In the genomic region with DNA sequence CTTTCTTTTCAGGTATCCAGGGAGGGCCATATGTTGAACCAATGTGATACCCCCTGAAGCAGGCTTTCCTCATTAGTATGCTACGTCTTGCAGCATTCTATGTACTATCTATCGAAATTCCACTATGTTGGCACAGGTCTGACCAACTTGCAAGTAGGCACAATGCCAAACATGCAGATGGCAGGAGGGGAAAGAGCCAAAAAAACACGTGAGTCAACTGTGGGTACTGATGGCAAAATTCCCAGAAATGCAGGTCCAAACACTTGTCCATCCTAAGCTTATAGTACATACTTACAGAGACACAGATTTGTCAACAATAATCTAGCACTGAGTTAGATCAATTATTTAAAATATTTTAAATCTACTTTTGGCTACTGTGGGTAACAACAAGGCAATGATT, we compare ENCODE assay signal across 14 cellular contexts.
DNase-seq lines count a peak whose midpoint lies in the region; ATAC-seq and TF ChIP-seq lines count a peak whose summit lies in the region.
"Had no signal": no experiment of that assay in that cellular context is flagged by ENCODE, and none has a peak within 500 bp of the region (broad histone marks: within the 10 kb centered on the region; RNA-seq: fewer than 3 reads in every experiment).

No MANE protein-coding gene starts in this region.

- H3K27me3 Mint-ChIP-seq in H9 (ENCODE audit: low read depth): no peaks in the 10 kb centered on the region

- H2BK120ac ChIP-seq in H9 (ENCODE audit: low read depth, low read length, poor library complexity, severe bottlenecking): no peak overlapping the region

- H3K9me3 Mint-ChIP-seq in H9: peaks cover 3 to 20% of the 10 kb centered on the region in 2 experiments; a peak in 3 of 5 replicates

- no peak overlapping the region for H3K4me2 ChIP-seq in H9 (ENCODE audit: insufficient read depth, insufficient read length, low read length)

- H3K23ac ChIP-seq in H9 (ENCODE audit: insufficient read length, low read depth, low read length): no peak overlapping the region

- DNase-seq in DMS53 (lab: John Stamatoyannopoulos, UW) (peak; percentile 16), DMS53 treated with DMSO at 0.1 percent for 48 hours (lab: John Stamatoyannopoulos, UW; ENCODE audit: unreplicated experiment) (no peak), NCI-H446 treated with DMSO at 0.1 percent for 48 hours (lab: John Stamatoyannopoulos, UW) (peak; percentile 99), cerebellar cortex (ENCODE audit: low spot score) (peak; percentile 89), skeletal muscle cell (ENCODE audit: low read depth) (peak; percentile 58), H9 (no peak), pons (ENCODE audit: low spot score) (no peak)
- DNase-seq: NCI-H1930, thyroid gland had no signal

- no peak overlapping the region for H3T11ph ChIP-seq in H9 (ENCODE audit: low read length)

- H3K4me1 ChIP-seq in H9 (ENCODE audit: insufficient read depth, low read length): no peaks in the 10 kb centered on the region; the same call in 1 of the 2 replicates
- H3K4me1 ChIP-seq: HAP-1, thyroid gland had no signal

- no peaks in the 10 kb centered on the region for H4K20me1 ChIP-seq in H9 (ENCODE audit: control insufficient read depth, insufficient read depth, insufficient read length)

- no peaks in the 10 kb centered on the region for H3K27me3 ChIP-seq in H9 (ENCODE audit: insufficient read depth, low read length)
- H3K27me3 ChIP-seq: thyroid gland had no signal

- H2BK12ac ChIP-seq in H9 (ENCODE audit: insufficient read length, low read depth, low read length): no peak overlapping the region

- H2BK15ac ChIP-seq in H9 (ENCODE audit: low read depth, low read length): no peak overlapping the region

- H3K79me1 ChIP-seq in H9 (ENCODE audit: insufficient read depth, low read depth, low read length, poor library complexity, severe bottlenecking): no peaks in the 10 kb centered on the region

- WGBS in H9 (ENCODE audit: extremely low coverage, insufficient read length, low lambda C conversion rate): no CpG with 5 or more reads among the region's 3 CpGs

- no peak overlapping the region for H3K27ac ChIP-seq in H9 (ENCODE audit: insufficient read length, low read depth, low read length)
- H3K27ac ChIP-seq: 22Rv1, thyroid gland had no signal

- H3K14ac ChIP-seq in H9 (ENCODE audit: insufficient read depth, low read length): no peak overlapping the region

- H3K27ac Mint-ChIP-seq in H9: no peak overlapping the region
- H3K27ac Mint-ChIP-seq: nephron; T-helper 1 cell treated with Interleukin-12 subunit alpha and Interleukin-12 subunit beta and Interleukin-4 antibody, amounts not matched to agents 30 μg/mL and 1 μg/mL, for 36 hours had no signal

- H3K9me3 ChIP-seq in H9 (ENCODE audit: control insufficient read depth, low read depth, low read length): no peaks in the 10 kb centered on the region
- H3K9me3 ChIP-seq: HAP-1, thyroid gland had no signal

- no peak for TF ChIP-seq CTCF in H9 (conservative IDR thresholded peaks at IDR 0.05)

- no peak overlapping the region for H4K8ac ChIP-seq in H9 (replicated peaks; ENCODE audit: insufficient read length, low read depth, low read length)

- no peak overlapping the region for H3K4me3 Mint-ChIP-seq in H9
- H3K4me3 Mint-ChIP-seq: nephron; T-helper 1 cell treated with Interleukin-12 subunit alpha and Interleukin-12 subunit beta and Interleukin-4 antibody, amounts not matched to agents 30 μg/mL and 1 μg/mL, for 36 hours had no signal

- ATAC-seq in GM19455 (IDR thresholded peaks at IDR 0.05; ENCODE audit: unreplicated experiment): no peak

- no peak overlapping the region for H3K4ac ChIP-seq in H9 (ENCODE audit: low read depth, low read length)

- no peak overlapping the region for H2AK5ac ChIP-seq in H9 (ENCODE audit: insufficient read length, low read length)

- no peak overlapping the region for H2AFZ ChIP-seq in H9 (ENCODE audit: low read length)

- no peak overlapping the region for H3K56ac ChIP-seq in H9 (ENCODE audit: insufficient read length, low read depth, low read length)

- H3K23me2 ChIP-seq in H9 (ENCODE audit: insufficient read length, low read depth, low read length, poor library complexity, severe bottlenecking): no peaks in the 10 kb centered on the region

- no peak overlapping the region for H2BK5ac ChIP-seq in H9 (ENCODE audit: insufficient read length, low read length)

- no peak overlapping the region for H2BK20ac ChIP-seq in H9 (ENCODE audit: low read depth, low read length, poor library complexity, severe bottlenecking)

- peaks cover 0 to 8% (median 7%) of the 10 kb centered on the region in 3 experiments; a peak in 4 of 7 replicates for H3K36me3 Mint-ChIP-seq in H9 (ENCODE audit: insufficient read depth in 1 of 3, low read depth in 3 of 3)

- H3K4me3 ChIP-seq in skeletal muscle cell (ENCODE audit: low read depth, low read length): no peak overlapping the region
- H3K4me3 ChIP-seq: HAP-1, thyroid gland had no signal

- H3K9ac ChIP-seq in H9 (ENCODE audit: extremely low read depth, insufficient read length, low read length): no peak overlapping the region

- no peak overlapping the region for H3K18ac ChIP-seq in H9 (ENCODE audit: insufficient read length, low read depth, low read length)

- H4K91ac ChIP-seq in H9 (ENCODE audit: insufficient read length, low read depth, low read length): no peak overlapping the region

- no peak overlapping the region for H4K5ac ChIP-seq in H9 (ENCODE audit: insufficient read length, low read depth, low read length)

- H3K4me1 Mint-ChIP-seq in H9: peaks cover 17 to 19% of the 10 kb centered on the region in 2 experiments
- H3K4me1 Mint-ChIP-seq: nephron had no signal

- H3K79me2 ChIP-seq in H9 (ENCODE audit: insufficient read depth, low read length): no peaks in the 10 kb centered on the region

Comparison
In these comparisons a context has a peak if more than half of its experiments do, and no peak if none do; other contexts are left out.
1. DNase-seq: peak in DMS53 (single experiment), NCI-H446 treated with DMSO at 0.1 percent for 48 hours (single experiment), cerebellar cortex (single experiment) and skeletal muscle cell (single experiment); none in DMS53 treated with DMSO at 0.1 percent for 48 hours (single experiment), H9 (single experiment) and pons (single experiment).